Comparison of ENCODE assay signal across 8 cellular contexts in the genomic region with DNA sequence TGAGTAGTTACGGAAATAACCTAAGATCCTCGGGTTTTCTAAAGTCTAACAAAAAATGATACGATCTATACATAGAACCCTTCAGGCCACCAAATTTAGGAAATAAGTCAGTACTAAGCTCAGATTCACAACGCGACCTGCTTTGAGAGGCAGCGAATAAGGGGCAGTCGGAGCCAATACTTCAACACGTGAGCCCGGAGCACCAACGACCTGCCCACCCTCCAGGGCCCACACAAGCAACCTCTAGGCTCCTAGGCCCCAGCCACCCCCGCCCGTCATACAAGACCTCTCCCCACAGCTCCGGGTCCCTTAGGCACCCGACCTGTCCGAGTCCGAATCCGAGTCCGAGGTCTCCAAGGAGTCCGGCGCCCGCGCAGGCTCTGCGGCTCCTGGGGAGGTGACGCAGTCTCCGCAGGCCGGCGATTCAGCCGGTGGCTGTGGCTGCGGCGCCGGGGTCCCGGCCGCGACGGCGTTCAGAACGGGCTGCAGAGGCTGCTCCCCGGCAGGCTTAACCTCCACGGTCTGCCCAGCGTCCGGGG. TPM values are rescaled to one million over a fixed set of nuclear protein-coding genes. Genes with fewer than 3 reads are reported as not detected.
A peak's percentile ranks its signal among the peaks of the same experiment; 100 is the strongest.
DNase-seq lines count a peak whose midpoint lies in the region; ATAC-seq and TF ChIP-seq lines count a peak whose summit lies in the region.

No MANE protein-coding gene starts in this region.

- H3K4me3 ChIP-seq in ACC112 (ENCODE audit: low read depth, low read length), result peak overlapping the region; percentile 85
- H3K4me3 ChIP-seq in Panc1 (ENCODE audit: low read depth in 2 of 2, low read length in 2 of 2), result peak overlapping the region; percentile 81 to 83
- H3K4me3 ChIP-seq in foreskin fibroblast (ENCODE audit: low read depth in 1 of 2, low read length in 2 of 2), result peak overlapping the region; percentile 56 to 91
- H3K4me3 ChIP-seq in neuronal stem cell (ENCODE audit: low read length in 2 of 2), result peak overlapping the region; percentile 87 to 98

- no peak overlapping the region for H4K8ac ChIP-seq in neuronal stem cell (ENCODE audit: low read depth, low read length)

- H3K27ac Mint-ChIP-seq in activated T-helper 2 cell treated with anti-CD3 and anti-CD28 coated beads, Interferon-gamma antibody, Interleukin-2, Interleukin-4, amounts not matched to agents 10 μg/mL and 5 μg/mL and 100 μg/mL, durations not matched to agents 14 hours and 24 hours and 36 hours, result peak overlapping the region; percentile 96

- TF ChIP-seq CTCF in Panc1 (IDR thresholded peaks at IDR 0.05), result no peak
- TF ChIP-seq CTCF in foreskin fibroblast (IDR thresholded peaks at IDR 0.05; ENCODE audit: low read depth, low read length), result no peak

- no peaks in the 10 kb centered on the region; the same call in none of the 2 replicates for H3K27me3 ChIP-seq in ACC112 (ENCODE audit: insufficient read depth, low read length)
- no peaks in the 10 kb centered on the region for H3K27me3 ChIP-seq in Panc1 (ENCODE audit: control insufficient read depth, insufficient read depth, low read length)
- H3K27me3 ChIP-seq in neuronal stem cell (ENCODE audit: control insufficient read depth in 3 of 3, insufficient read depth in 3 of 3, low read depth in 1 of 3, low read length in 3 of 3), result no peaks in the 10 kb centered on the region

- peak overlapping the region; percentile 87 for H3K4me3 Mint-ChIP-seq in activated T-helper 2 cell treated with anti-CD3 and anti-CD28 coated beads, Interferon-gamma antibody, Interleukin-2, Interleukin-4, amounts not matched to agents 10 μg/mL and 5 μg/mL and 100 μg/mL, durations not matched to agents 14 hours and 24 hours and 36 hours (ENCODE audit: low read depth)

- H3K4me2 ChIP-seq in neuronal stem cell (ENCODE audit: insufficient read depth, low read length, poor library complexity, severe bottlenecking), result peak overlapping the region; percentile 65

- H2BK120ac ChIP-seq in neuronal stem cell (ENCODE audit: low read depth, low read length), result no peak overlapping the region

- H3K4ac ChIP-seq in neuronal stem cell (ENCODE audit: low read length), result no peak overlapping the region

- DNase-seq in Panc1 (ENCODE audit: low read depth, low spot score), result no peak
- DNase-seq in activated T-helper 2 cell treated with anti-CD3 and anti-CD28 coated beads, Interferon-gamma antibody, Interleukin-2, Interleukin-4, amounts not matched to agents 10 μg/mL and 5 μg/mL and 100 μg/mL, durations not matched to agents 14 hours and 24 hours and 36 hours (ENCODE audit: low spot score), result peak; percentile 56
- DNase-seq in foreskin fibroblast, result peak; percentile 27 to 67
- peak; percentile 57 for DNase-seq in neuronal stem cell (ENCODE audit: low spot score)
- DNase-seq in superior temporal gyrus (ENCODE audit: extremely low spot score), result peak; percentile 30

- peak overlapping the region; percentile 17 for H2BK15ac ChIP-seq in neuronal stem cell (ENCODE audit: low read length)

- peak overlapping the region; percentile 96 for H3K18ac ChIP-seq in neuronal stem cell (ENCODE audit: low read length)

- no peak overlapping the region for H2BK12ac ChIP-seq in neuronal stem cell (ENCODE audit: low read length)

- intact Hi-C loops in Panc1 (cut with micrococcal nuclease; ENCODE audit: unreplicated experiment), result loop anchor here (5.0 kb wide), 1 partner anchor 166 kb away; a partner anchor contains a TSS
- intact Hi-C loops in activated T-helper 2 cell treated with anti-CD3 and anti-CD28 coated beads, Interferon-gamma antibody, Interleukin-2, Interleukin-4, amounts not matched to agents 10 μg/mL and 5 μg/mL and 100 μg/mL, durations not matched to agents 14 hours and 24 hours and 36 hours (cut with micrococcal nuclease), result loop anchor here (1.0 to 5.0 kb wide), 5 partner anchors 15 to 376 kb away; a partner anchor contains a TSS

- peak overlapping the region; percentile 94 for H2BK5ac ChIP-seq in neuronal stem cell (ENCODE audit: low read length)

- H3K9ac ChIP-seq in neuronal stem cell (ENCODE audit: low read depth, low read length, poor library complexity), result peak overlapping the region; percentile 90

- H3K36me3 ChIP-seq in ACC112 (ENCODE audit: insufficient read depth, low read length) (peaks cover 14% of the 10 kb centered on the region; the same call in 1 of the 2 replicates), Panc1 (ENCODE audit: control insufficient read depth, insufficient read depth, low read length) (peaks cover 5% of the 10 kb centered on the region), neuronal stem cell (replicated peaks in 1 of 2; ENCODE audit: control insufficient read depth in 2 of 2, insufficient read depth in 2 of 2, low read length in 2 of 2) (peaks cover 6 to 35% of the 10 kb centered on the region in 2 donors)

- TSS peak; percentile 89 for BruUV-seq in Panc1 (replicated peaks; lab: Mats Ljungman, UMichigan)

- H3K9me3 Mint-ChIP-seq in activated T-helper 2 cell treated with anti-CD3 and anti-CD28 coated beads, Interferon-gamma antibody, Interleukin-2, Interleukin-4, amounts not matched to agents 10 μg/mL and 5 μg/mL and 100 μg/mL, durations not matched to agents 14 hours and 24 hours and 36 hours, result no peaks in the 10 kb centered on the region

- no peak overlapping the region for H4K91ac ChIP-seq in neuronal stem cell (ENCODE audit: low read depth, low read length, poor library complexity)

- H2AK5ac ChIP-seq in neuronal stem cell (ENCODE audit: low read depth, low read length), result peak overlapping the region; percentile 37

- ATAC-seq in GM18520 (IDR thresholded peaks at IDR 0.05; ENCODE audit: unreplicated experiment) (peak; percentile 33), HG03066 (IDR thresholded peaks at IDR 0.05; ENCODE audit: low read depth, unreplicated experiment) (peak; percentile 62), Panc1 (peak; percentile 78)

- H3K4me1 ChIP-seq in ACC112 (ENCODE audit: control insufficient read depth, insufficient read depth, low read length, unreplicated experiment), result peaks cover 29% of the 10 kb centered on the region
- H3K4me1 ChIP-seq in Panc1 (ENCODE audit: control insufficient read depth, insufficient read depth, low read length), result no peaks in the 10 kb centered on the region; the same call in 1 of the 2 replicates
- H3K4me1 ChIP-seq in neuronal stem cell (ENCODE audit: control insufficient read depth in 2 of 2, insufficient read depth in 1 of 2, low read depth in 1 of 2, low read length in 2 of 2), result peaks cover 1 to 7% of the 10 kb centered on the region in 2 donors

- POLR2A ChIA-PET in Panc1 (lab: Charles Lee), result interaction anchor here (0.6 kb wide), 1 partner anchor 56 kb away, joined by 3 read pairs; no protein-coding TSS in a partner anchor

- CTCF ChIA-PET in Panc1 (lab: Charles Lee), result no interaction called here

- peaks cover 40% of the 10 kb centered on the region for H3K4me1 Mint-ChIP-seq in activated T-helper 2 cell treated with anti-CD3 and anti-CD28 coated beads, Interferon-gamma antibody, Interleukin-2, Interleukin-4, amounts not matched to agents 10 μg/mL and 5 μg/mL and 100 μg/mL, durations not matched to agents 14 hours and 24 hours and 36 hours (ENCODE audit: low read depth)

- peaks cover 47% of the 10 kb centered on the region for H3K79me2 ChIP-seq in ACC112 (ENCODE audit: control insufficient read depth, insufficient read depth, low read length, unreplicated experiment)

- H3K9me3 ChIP-seq in Panc1 (ENCODE audit: control insufficient read depth, insufficient read depth, low read depth, low read length) (no peaks in the 10 kb centered on the region), neuronal stem cell (replicated peaks in 1 of 2; ENCODE audit: control insufficient read depth in 2 of 2, insufficient read depth in 1 of 2, low read depth in 1 of 2, low read length in 2 of 2) (no peaks in the 10 kb centered on the region)

- peak overlapping the region; percentile 38 for H3K14ac ChIP-seq in neuronal stem cell (ENCODE audit: low read length)

- peak overlapping the region; percentile 91 for H3K23ac ChIP-seq in neuronal stem cell (ENCODE audit: low read depth, low read length, poor library complexity)

- H3K79me1 ChIP-seq in neuronal stem cell (ENCODE audit: low read depth, low read length), result no peaks in the 10 kb centered on the region

- peaks cover 2% of the 10 kb centered on the region for H3K27me3 Mint-ChIP-seq in activated T-helper 2 cell treated with anti-CD3 and anti-CD28 coated beads, Interferon-gamma antibody, Interleukin-2, Interleukin-4, amounts not matched to agents 10 μg/mL and 5 μg/mL and 100 μg/mL, durations not matched to agents 14 hours and 24 hours and 36 hours (ENCODE audit: low read depth)

- in situ Hi-C loops in Panc1 (cut with HindIII; ENCODE audit: low pct_unique_long_range_greater_than_20kb, low sequenced_read_pairs), result no loop called here

- WGBS in neuronal stem cell (ENCODE audit: extremely low coverage in 2 of 2, insufficient read length in 2 of 2, insufficient replicate concordance in 1 of 2), 2 donors, result no CpG with 5 or more reads among the region's 41 CpGs

- H2AFZ ChIP-seq in ACC112 (ENCODE audit: low read length, unreplicated experiment) (peak overlapping the region; percentile 82), neuronal stem cell (ENCODE audit: low read length) (peak overlapping the region; percentile 95)

- H3K36me3 Mint-ChIP-seq in activated T-helper 2 cell treated with anti-CD3 and anti-CD28 coated beads, Interferon-gamma antibody, Interleukin-2, Interleukin-4, amounts not matched to agents 10 μg/mL and 5 μg/mL and 100 μg/mL, durations not matched to agents 14 hours and 24 hours and 36 hours (ENCODE audit: low read depth), result peaks cover 44% of the 10 kb centered on the region

- H3K27ac ChIP-seq in ACC112 (ENCODE audit: low read depth, low read length) (peak overlapping the region; percentile 48; the same call in 1 of the 2 replicates), Panc1 (ENCODE audit: low read length) (peak overlapping the region; percentile 83), neuronal stem cell (replicated peaks; ENCODE audit: low read length) (peak overlapping the region; percentile 60)

RNA-seq across cellular contexts. Expression of a gene that starts 0.6 kb away (rescaled TPM):
- total RNA-seq in Panc1 (2021; ENCODE audit: unreplicated experiment), result 15.2 TPM
- 5.4 TPM for polyA plus RNA-seq in Panc1 (2012; ENCODE audit: insufficient read length)
- 25.9 and 29.3 TPM in 2 replicates for total RNA-seq in activated T-helper 2 cell treated with anti-CD3 and anti-CD28 coated beads, Interferon-gamma antibody, Interleukin-2, Interleukin-4, amounts not matched to agents 10 μg/mL and 5 μg/mL and 100 μg/mL, durations not matched to agents 14 hours and 24 hours and 36 hours
- 18.5 TPM for polyA plus RNA-seq in neuronal stem cell (2013, experiment 1 of 2)
- 18.6 TPM for polyA plus RNA-seq in neuronal stem cell (2013, experiment 2 of 2)
